1 cellular context compared by ENCODE assay signal in genomic region chr7:132443776-132444520, GRCh38.
TF ChIP-seq lines count a peak whose summit lies in the region.

No MANE protein-coding gene starts in this region.

TF ChIP-seq in WTC11, 78 proteins besides CTCF, POLR2A, EP300 and RAD21 (continued from another document):
- TF ChIP-seq ZNF425 (CRISPR knock-in tag; conservative IDR thresholded peaks at IDR 0.05) (no peak), ZBTB21 (CRISPR knock-in tag; IDR thresholded peaks at IDR 0.05; ENCODE audit: borderline replicate concordance) (no peak), JUN (CRISPR knock-in tag; IDR thresholded peaks at IDR 0.05) (no peak), IRF2 (CRISPR knock-in tag; IDR thresholded peaks at IDR 0.05; ENCODE audit: borderline replicate concordance, low read depth) (no peak), NR3C1 (CRISPR knock-in tag; conservative IDR thresholded peaks at IDR 0.05; ENCODE audit: low read depth) (no peak), GTF2I (CRISPR knock-in tag; conservative IDR thresholded peaks at IDR 0.05) (no peak)
